Comparison of ENCODE assay signal across 1 cellular context in the genomic region with DNA sequence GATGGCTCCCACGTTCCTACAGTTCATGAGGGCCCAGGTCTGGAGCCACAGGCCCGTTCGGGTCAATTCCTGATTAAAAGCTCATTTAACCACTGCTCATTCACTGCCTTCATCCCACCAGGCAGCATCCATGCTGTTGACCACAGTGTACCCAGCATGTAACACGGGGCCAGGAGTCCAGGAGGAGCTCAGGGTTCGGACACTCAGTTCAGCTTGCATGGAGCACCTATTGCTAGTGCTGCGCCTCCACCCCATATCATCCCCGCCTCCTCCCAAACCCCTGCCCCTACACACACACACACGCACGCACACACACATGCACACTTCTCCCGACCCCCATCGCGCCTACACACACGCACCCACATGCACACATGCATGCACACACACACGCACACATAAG.
TF ChIP-seq lines count a peak whose summit lies in the region.

No MANE protein-coding gene starts in this region.

TF ChIP-seq in H1, 55 proteins besides CTCF, POLR2A, EP300 and RAD21 (continued from another document):
- TF ChIP-seq, protein P1, sequence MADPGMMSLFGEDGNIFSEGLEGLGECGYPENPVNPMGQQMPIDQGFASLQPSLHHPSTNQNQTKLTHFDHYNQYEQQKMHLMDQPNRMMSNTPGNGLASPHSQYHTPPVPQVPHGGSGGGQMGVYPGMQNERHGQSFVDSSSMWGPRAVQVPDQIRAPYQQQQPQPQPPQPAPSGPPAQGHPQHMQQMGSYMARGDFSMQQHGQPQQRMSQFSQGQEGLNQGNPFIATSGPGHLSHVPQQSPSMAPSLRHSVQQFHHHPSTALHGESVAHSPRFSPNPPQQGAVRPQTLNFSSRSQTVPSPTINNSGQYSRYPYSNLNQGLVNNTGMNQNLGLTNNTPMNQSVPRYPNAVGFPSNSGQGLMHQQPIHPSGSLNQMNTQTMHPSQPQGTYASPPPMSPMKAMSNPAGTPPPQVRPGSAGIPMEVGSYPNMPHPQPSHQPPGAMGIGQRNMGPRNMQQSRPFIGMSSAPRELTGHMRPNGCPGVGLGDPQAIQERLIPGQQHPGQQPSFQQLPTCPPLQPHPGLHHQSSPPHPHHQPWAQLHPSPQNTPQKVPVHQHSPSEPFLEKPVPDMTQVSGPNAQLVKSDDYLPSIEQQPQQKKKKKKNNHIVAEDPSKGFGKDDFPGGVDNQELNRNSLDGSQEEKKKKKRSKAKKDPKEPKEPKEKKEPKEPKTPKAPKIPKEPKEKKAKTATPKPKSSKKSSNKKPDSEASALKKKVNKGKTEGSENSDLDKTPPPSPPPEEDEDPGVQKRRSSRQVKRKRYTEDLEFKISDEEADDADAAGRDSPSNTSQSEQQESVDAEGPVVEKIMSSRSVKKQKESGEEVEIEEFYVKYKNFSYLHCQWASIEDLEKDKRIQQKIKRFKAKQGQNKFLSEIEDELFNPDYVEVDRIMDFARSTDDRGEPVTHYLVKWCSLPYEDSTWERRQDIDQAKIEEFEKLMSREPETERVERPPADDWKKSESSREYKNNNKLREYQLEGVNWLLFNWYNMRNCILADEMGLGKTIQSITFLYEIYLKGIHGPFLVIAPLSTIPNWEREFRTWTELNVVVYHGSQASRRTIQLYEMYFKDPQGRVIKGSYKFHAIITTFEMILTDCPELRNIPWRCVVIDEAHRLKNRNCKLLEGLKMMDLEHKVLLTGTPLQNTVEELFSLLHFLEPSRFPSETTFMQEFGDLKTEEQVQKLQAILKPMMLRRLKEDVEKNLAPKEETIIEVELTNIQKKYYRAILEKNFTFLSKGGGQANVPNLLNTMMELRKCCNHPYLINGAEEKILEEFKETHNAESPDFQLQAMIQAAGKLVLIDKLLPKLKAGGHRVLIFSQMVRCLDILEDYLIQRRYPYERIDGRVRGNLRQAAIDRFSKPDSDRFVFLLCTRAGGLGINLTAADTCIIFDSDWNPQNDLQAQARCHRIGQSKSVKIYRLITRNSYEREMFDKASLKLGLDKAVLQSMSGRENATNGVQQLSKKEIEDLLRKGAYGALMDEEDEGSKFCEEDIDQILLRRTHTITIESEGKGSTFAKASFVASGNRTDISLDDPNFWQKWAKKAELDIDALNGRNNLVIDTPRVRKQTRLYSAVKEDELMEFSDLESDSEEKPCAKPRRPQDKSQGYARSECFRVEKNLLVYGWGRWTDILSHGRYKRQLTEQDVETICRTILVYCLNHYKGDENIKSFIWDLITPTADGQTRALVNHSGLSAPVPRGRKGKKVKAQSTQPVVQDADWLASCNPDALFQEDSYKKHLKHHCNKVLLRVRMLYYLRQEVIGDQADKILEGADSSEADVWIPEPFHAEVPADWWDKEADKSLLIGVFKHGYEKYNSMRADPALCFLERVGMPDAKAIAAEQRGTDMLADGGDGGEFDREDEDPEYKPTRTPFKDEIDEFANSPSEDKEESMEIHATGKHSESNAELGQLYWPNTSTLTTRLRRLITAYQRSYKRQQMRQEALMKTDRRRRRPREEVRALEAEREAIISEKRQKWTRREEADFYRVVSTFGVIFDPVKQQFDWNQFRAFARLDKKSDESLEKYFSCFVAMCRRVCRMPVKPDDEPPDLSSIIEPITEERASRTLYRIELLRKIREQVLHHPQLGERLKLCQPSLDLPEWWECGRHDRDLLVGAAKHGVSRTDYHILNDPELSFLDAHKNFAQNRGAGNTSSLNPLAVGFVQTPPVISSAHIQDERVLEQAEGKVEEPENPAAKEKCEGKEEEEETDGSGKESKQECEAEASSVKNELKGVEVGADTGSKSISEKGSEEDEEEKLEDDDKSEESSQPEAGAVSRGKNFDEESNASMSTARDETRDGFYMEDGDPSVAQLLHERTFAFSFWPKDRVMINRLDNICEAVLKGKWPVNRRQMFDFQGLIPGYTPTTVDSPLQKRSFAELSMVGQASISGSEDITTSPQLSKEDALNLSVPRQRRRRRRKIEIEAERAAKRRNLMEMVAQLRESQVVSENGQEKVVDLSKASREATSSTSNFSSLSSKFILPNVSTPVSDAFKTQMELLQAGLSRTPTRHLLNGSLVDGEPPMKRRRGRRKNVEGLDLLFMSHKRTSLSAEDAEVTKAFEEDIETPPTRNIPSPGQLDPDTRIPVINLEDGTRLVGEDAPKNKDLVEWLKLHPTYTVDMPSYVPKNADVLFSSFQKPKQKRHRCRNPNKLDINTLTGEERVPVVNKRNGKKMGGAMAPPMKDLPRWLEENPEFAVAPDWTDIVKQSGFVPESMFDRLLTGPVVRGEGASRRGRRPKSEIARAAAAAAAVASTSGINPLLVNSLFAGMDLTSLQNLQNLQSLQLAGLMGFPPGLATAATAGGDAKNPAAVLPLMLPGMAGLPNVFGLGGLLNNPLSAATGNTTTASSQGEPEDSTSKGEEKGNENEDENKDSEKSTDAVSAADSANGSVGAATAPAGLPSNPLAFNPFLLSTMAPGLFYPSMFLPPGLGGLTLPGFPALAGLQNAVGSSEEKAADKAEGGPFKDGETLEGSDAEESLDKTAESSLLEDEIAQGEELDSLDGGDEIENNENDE (IDR thresholded peaks at IDR 0.05; ENCODE audit: insufficient replicate concordance, low read length), result no peak
- TF ChIP-seq CTBP2 (IDR thresholded peaks at IDR 0.05; ENCODE audit: borderline replicate concordance, insufficient read depth, insufficient read length, low read length) (no peak), EZH2 (IDR thresholded peaks at IDR 0.05; ENCODE audit: low read depth, low read length, severe bottlenecking) (no peak), BRCA1 (IDR thresholded peaks at IDR 0.05; ENCODE audit: low read depth, low read length) (no peak), EGR1 (IDR thresholded peaks at IDR 0.05; ENCODE audit: borderline replicate concordance, low read depth, low read length) (no peak), CHD1 (IDR thresholded peaks at IDR 0.05; ENCODE audit: low read depth, low read length) (no peak), BACH1 (IDR thresholded peaks at IDR 0.05; ENCODE audit: low read length) (no peak), NRF1 (IDR thresholded peaks at IDR 0.05; ENCODE audit: low read depth, low read length) (no peak), YY1 (IDR thresholded peaks at IDR 0.05; ENCODE audit: low read depth, low read length) (no peak), ZNF274 (IDR thresholded peaks at IDR 0.05; ENCODE audit: borderline replicate concordance, extremely low read depth, low read length) (no peak)
- TF ChIP-seq, protein P2, sequence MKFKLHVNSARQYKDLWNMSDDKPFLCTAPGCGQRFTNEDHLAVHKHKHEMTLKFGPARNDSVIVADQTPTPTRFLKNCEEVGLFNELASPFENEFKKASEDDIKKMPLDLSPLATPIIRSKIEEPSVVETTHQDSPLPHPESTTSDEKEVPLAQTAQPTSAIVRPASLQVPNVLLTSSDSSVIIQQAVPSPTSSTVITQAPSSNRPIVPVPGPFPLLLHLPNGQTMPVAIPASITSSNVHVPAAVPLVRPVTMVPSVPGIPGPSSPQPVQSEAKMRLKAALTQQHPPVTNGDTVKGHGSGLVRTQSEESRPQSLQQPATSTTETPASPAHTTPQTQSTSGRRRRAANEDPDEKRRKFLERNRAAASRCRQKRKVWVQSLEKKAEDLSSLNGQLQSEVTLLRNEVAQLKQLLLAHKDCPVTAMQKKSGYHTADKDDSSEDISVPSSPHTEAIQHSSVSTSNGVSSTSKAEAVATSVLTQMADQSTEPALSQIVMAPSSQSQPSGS (IDR thresholded peaks at IDR 0.05; ENCODE audit: low read length), result no peak
